22 cellular contexts compared by ENCODE assay signal in the genomic region with DNA sequence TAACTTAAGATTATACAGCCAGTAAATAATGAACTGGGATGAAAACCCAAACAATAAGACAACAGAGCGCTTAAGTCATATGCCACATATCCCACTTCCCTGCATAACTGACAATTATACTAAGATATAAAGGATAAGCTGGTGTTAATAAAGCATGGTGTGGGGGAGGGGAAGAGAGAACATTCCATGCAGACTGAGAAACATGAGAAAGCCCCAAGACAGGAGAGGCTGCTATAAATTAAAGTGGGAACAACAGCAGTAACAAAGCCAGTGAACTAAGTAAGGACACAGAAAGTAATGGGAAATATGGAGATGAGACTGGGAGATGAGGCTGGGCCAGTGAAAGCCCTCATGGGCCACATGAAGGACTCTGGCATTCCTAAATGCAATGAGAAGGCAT. TPM values are rescaled to one million over a fixed set of nuclear protein-coding genes. Genes with fewer than 3 reads are reported as not detected.
DNase-seq lines count a peak whose midpoint lies in the region; ATAC-seq and TF ChIP-seq lines count a peak whose summit lies in the region.
"Had no signal": no experiment of that assay in that cellular context is flagged by ENCODE, and none has a peak within 500 bp of the region (broad histone marks: within the 10 kb centered on the region; RNA-seq: fewer than 3 reads in every experiment).

No MANE protein-coding gene starts in this region.

- no TSS peak for BruUV-seq in MCF 10A (replicated peaks; lab: Mats Ljungman, UMichigan)

- intact Hi-C loops in MCF 10A (cut with micrococcal nuclease) = no loop called here
- intact Hi-C loops in breast epithelium (cut with DNase I; ENCODE audit: low total_unique reads) = no loop called here

- H3K36me3 Mint-ChIP-seq in MCF 10A (ENCODE audit: insufficient read depth, unreplicated experiment) = no peaks in the 10 kb centered on the region
- H3K36me3 Mint-ChIP-seq in WTC11 = peaks cover 8% of the 10 kb centered on the region
- peaks cover 11% of the 10 kb centered on the region for H3K36me3 Mint-ChIP-seq in nephron progenitor cell (ENCODE audit: low read depth)
- H3K36me3 Mint-ChIP-seq in activated T-cell treated with anti-CD3 and anti-CD28 coated beads, Interleukin-2, amount 50 U/mL, for 4 hours (ENCODE audit: insufficient read depth) = peaks cover 6% of the 10 kb centered on the region
- H3K36me3 Mint-ChIP-seq: activated naive CD4-positive, alpha-beta T cell treated with anti-CD3 and anti-CD28 coated beads, Interleukin-2, amount 10 ng/mL, durations not matched to agents 7 days and 5 days had no signal

- POLR2A ChIA-PET in MCF 10A (lab: Yijun Ruan, JAX) (interaction anchor here (1.4 to 16.5 kb wide), 2 partner anchors 14 to 43 kb away, joined by 4 to 556 read pairs; no protein-coding TSS in a partner anchor), WTC11 (lab: Charles Lee) (no interaction called here)

- no peak for TF ChIP-seq POLR2A in breast epithelium (IDR thresholded peaks at IDR 0.05)

- H3K4me3 Mint-ChIP-seq in MCF 10A (ENCODE audit: unreplicated experiment) (no peak overlapping the region), WTC11 (no peak overlapping the region), nephron progenitor cell (peak overlapping the region; percentile 19)
- no peak overlapping the region for H3K4me3 Mint-ChIP-seq in activated T-cell treated with anti-CD3 and anti-CD28 coated beads, Interleukin-2, amount 50 U/mL, for 4 hours
- H3K4me3 Mint-ChIP-seq: activated CD4-positive, alpha-beta T cell treated with anti-CD3 and anti-CD28 coated beads for 36 hours; activated naive CD4-positive, alpha-beta T cell treated with anti-CD3 and anti-CD28 coated beads, Interleukin-2, amount 10 ng/mL, durations not matched to agents 7 days and 5 days had no signal

- peaks cover 43% of the 10 kb centered on the region for H3K4me1 Mint-ChIP-seq in MCF 10A (ENCODE audit: insufficient read depth, unreplicated experiment)
- H3K4me1 Mint-ChIP-seq in WTC11 = peaks cover 13% of the 10 kb centered on the region
- peaks cover 53% of the 10 kb centered on the region for H3K4me1 Mint-ChIP-seq in nephron progenitor cell
- H3K4me1 Mint-ChIP-seq in activated T-cell treated with anti-CD3 and anti-CD28 coated beads, Interleukin-2, amount 50 U/mL, for 4 hours (ENCODE audit: low read depth) = peaks cover 38% of the 10 kb centered on the region
- H3K4me1 Mint-ChIP-seq: activated naive CD4-positive, alpha-beta T cell treated with anti-CD3 and anti-CD28 coated beads, Interleukin-2, amount 10 ng/mL, durations not matched to agents 7 days and 5 days had no signal

- peak; percentile 48; the same call in 1 of the 2 replicates for ATAC-seq in WTC11
- ATAC-seq in esophagus mucosa = no peak
- ATAC-seq in activated T-cell treated with anti-CD3 and anti-CD28 coated beads, Interleukin-2, amount 50 U/mL, for 4 hours = no peak
- ATAC-seq: activated CD4-positive, alpha-beta T cell treated with anti-CD3 and anti-CD28 coated beads for 36 hours; HepG2; lower lobe of right lung; upper lobe of right lung had no signal

- peaks cover 5% of the 10 kb centered on the region for H3K9me3 Mint-ChIP-seq in MCF 10A (ENCODE audit: unreplicated experiment)
- peaks cover 11% of the 10 kb centered on the region for H3K9me3 Mint-ChIP-seq in WTC11
- peaks cover 11% of the 10 kb centered on the region for H3K9me3 Mint-ChIP-seq in nephron progenitor cell
- H3K9me3 Mint-ChIP-seq in activated T-cell treated with anti-CD3 and anti-CD28 coated beads, Interleukin-2, amount 50 U/mL, for 4 hours = peaks cover 3% of the 10 kb centered on the region
- H3K9me3 Mint-ChIP-seq: activated naive CD4-positive, alpha-beta T cell treated with anti-CD3 and anti-CD28 coated beads, Interleukin-2, amount 10 ng/mL, durations not matched to agents 7 days and 5 days had no signal

- H3K4me1 ChIP-seq in breast epithelium (no peaks in the 10 kb centered on the region), SJCRH30 (no peaks in the 10 kb centered on the region)
- H3K4me1 ChIP-seq in effector memory CD4-positive, alpha-beta T cell (ENCODE audit: control insufficient read depth, insufficient read depth, low read length, poor library complexity, severe bottlenecking) = peaks cover under 1% of the 10 kb centered on the region

- H3K27me3 Mint-ChIP-seq in MCF 10A (ENCODE audit: insufficient read depth, unreplicated experiment) = no peaks in the 10 kb centered on the region
- H3K27me3 Mint-ChIP-seq in WTC11 (ENCODE audit: low read depth) = no peaks in the 10 kb centered on the region
- H3K27me3 Mint-ChIP-seq in nephron progenitor cell (ENCODE audit: low read depth, poor library complexity) = no peaks in the 10 kb centered on the region
- no peaks in the 10 kb centered on the region for H3K27me3 Mint-ChIP-seq in activated T-cell treated with anti-CD3 and anti-CD28 coated beads, Interleukin-2, amount 50 U/mL, for 4 hours (ENCODE audit: low read depth)
- H3K27me3 Mint-ChIP-seq: activated CD4-positive, alpha-beta T cell treated with anti-CD3 and anti-CD28 coated beads for 36 hours; activated naive CD4-positive, alpha-beta T cell treated with anti-CD3 and anti-CD28 coated beads, Interleukin-2, amount 10 ng/mL, durations not matched to agents 7 days and 5 days had no signal

- H3K27ac Mint-ChIP-seq in MCF 10A (ENCODE audit: low read depth, unreplicated experiment) (peak overlapping the region; percentile 64), WTC11 (no peak overlapping the region; the same call in 1 of the 2 replicates), nephron progenitor cell (no peak overlapping the region)
- H3K27ac Mint-ChIP-seq: activated CD4-positive, alpha-beta T cell treated with anti-CD3 and anti-CD28 coated beads for 36 hours; activated naive CD4-positive, alpha-beta T cell treated with anti-CD3 and anti-CD28 coated beads, Interleukin-2, amount 10 ng/mL, durations not matched to agents 7 days and 5 days had no signal

- DNase-seq in MCF 10A (ENCODE audit: unreplicated experiment) (no peak), breast epithelium (ENCODE audit: low spot score in 2 of 2) (no peak), WTC11 (ENCODE audit: low spot score) (no peak), nephron progenitor cell (peak; percentile 24), SJCRH30 (no peak)
- DNase-seq in effector memory CD4-positive, alpha-beta T cell = no peak
- DNase-seq in activated T-cell treated with anti-CD3 and anti-CD28 coated beads, Interleukin-2, amount 50 U/mL, for 4 hours = no peak
- DNase-seq: activated CD4-positive, alpha-beta T cell treated with anti-CD3 and anti-CD28 coated beads for 36 hours; activated naive CD4-positive, alpha-beta T cell treated with anti-CD3 and anti-CD28 coated beads, Interleukin-2, amount 10 ng/mL, durations not matched to agents 7 days and 5 days; activated T-cell treated with anti-CD3 and anti-CD28 coated beads, Interleukin-2, amount 50 U/mL, for 48 hours; anterior cingulate cortex; central memory CD4-positive, alpha-beta T cell; dermis blood vessel endothelial cell; GM23248; hippocampal formation; islet precursor cell; lower lobe of right lung; Right ventricle myocardium superior; upper lobe of right lung had no signal

- H3K27ac ChIP-seq in breast epithelium = no peak overlapping the region
- H3K27ac ChIP-seq in effector memory CD4-positive, alpha-beta T cell (ENCODE audit: insufficient read depth, low read length, poor library complexity, severe bottlenecking) = no peak overlapping the region
- H3K27ac ChIP-seq in SJCRH30 = no peak overlapping the region
- H3K27ac ChIP-seq: GM23248, HL-60, lower lobe of right lung, upper lobe of right lung had no signal

- no peak overlapping the region for H3K4me3 ChIP-seq in breast epithelium
- no peak overlapping the region for H3K4me3 ChIP-seq in effector memory CD4-positive, alpha-beta T cell (ENCODE audit: insufficient read depth, low read depth, low read length, poor library complexity, severe bottlenecking)
- no peak overlapping the region for H3K4me3 ChIP-seq in SJCRH30
- H3K4me3 ChIP-seq: GM23248, lower lobe of right lung, upper lobe of right lung had no signal

- H3K9me3 ChIP-seq in breast epithelium = no peaks in the 10 kb centered on the region
- no peaks in the 10 kb centered on the region for H3K9me3 ChIP-seq in effector memory CD4-positive, alpha-beta T cell (ENCODE audit: control insufficient read depth, low read length)
- peaks cover 9% of the 10 kb centered on the region; the same call in 1 of the 2 replicates for H3K9me3 ChIP-seq in SJCRH30 (replicated peaks)
- H3K9me3 ChIP-seq: lower lobe of right lung, upper lobe of right lung had no signal

- H3K36me3 ChIP-seq in breast epithelium (no peaks in the 10 kb centered on the region), SJCRH30 (0 out of 2 replicates have a peak, but pooled peaks cover 2% of the 10 kb centered on the region)
- H3K36me3 ChIP-seq in effector memory CD4-positive, alpha-beta T cell (ENCODE audit: control insufficient read depth, insufficient read depth, low read length) = no peaks in the 10 kb centered on the region
- H3K36me3 ChIP-seq: lower lobe of right lung, upper lobe of right lung had no signal

- no peak for TF ChIP-seq CTCF in MCF 10A (IDR thresholded peaks at IDR 0.05; ENCODE audit: unreplicated experiment)
- TF ChIP-seq CTCF in breast epithelium (IDR thresholded peaks at IDR 0.05) = no peak
- no peak for TF ChIP-seq CTCF in WTC11 (IDR thresholded peaks at IDR 0.05)
- TF ChIP-seq CTCF in nephron progenitor cell (IDR thresholded peaks at IDR 0.05) = no peak

- H3K27me3 ChIP-seq in breast epithelium (no peaks in the 10 kb centered on the region), SJCRH30 (no peaks in the 10 kb centered on the region)
- H3K27me3 ChIP-seq in effector memory CD4-positive, alpha-beta T cell (replicated peaks; ENCODE audit: control insufficient read depth, insufficient read depth, low read length, poor library complexity, severe bottlenecking) = no peaks in the 10 kb centered on the region
- H3K27me3 ChIP-seq: upper lobe of right lung had no signal

- CTCF ChIA-PET in MCF 10A (lab: Yijun Ruan, JAX) (no interaction called here), WTC11 (lab: Charles Lee) (no interaction called here)

TF ChIP-seq in WTC11, 78 proteins besides CTCF, POLR2A, EP300 and RAD21 (continues in another document):
- TF ChIP-seq, protein P1, sequence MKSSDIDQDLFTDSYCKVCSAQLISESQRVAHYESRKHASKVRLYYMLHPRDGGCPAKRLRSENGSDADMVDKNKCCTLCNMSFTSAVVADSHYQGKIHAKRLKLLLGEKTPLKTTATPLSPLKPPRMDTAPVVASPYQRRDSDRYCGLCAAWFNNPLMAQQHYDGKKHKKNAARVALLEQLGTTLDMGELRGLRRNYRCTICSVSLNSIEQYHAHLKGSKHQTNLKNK (CRISPR knock-in tag; IDR thresholded peaks at IDR 0.05) = no peak

RNA-seq across cellular contexts. Expression of a gene that starts 41.4 kb away (rescaled TPM):
- total RNA-seq in MCF 10A (2022) (16.7 and 23.0 TPM in 2 replicates), breast epithelium (100 to 1,000 TPM in 2 of 3 donors, 10 to 100 TPM in 1; 70.8 to 141 (median 108) TPM), WTC11 (2021) (22.2 to 30.2 TPM (median 22.5 TPM) in 3 replicates), esophagus mucosa (8.2 TPM)
- 19.7 and 23.7 TPM in 2 replicates for total RNA-seq in SJCRH30 (2014; rRNA removed; shearing (Covaris generic))
- total RNA-seq in activated T-cell treated with anti-CD3 and anti-CD28 coated beads, Interleukin-2, amount 50 U/mL, for 4 hours = 1 to 10 TPM; 3.9 to 7.0 (median 5.2) TPM

RNA-seq across cellular contexts. Expression of a gene that starts 42.0 kb away (rescaled TPM):
- total RNA-seq in MCF 10A (2022) (16.7 and 18.9 TPM in 2 replicates), breast epithelium (10 to 100 TPM; 14.1 to 23.7 (median 19.8) TPM), WTC11 (2021) (12.2 to 13.3 TPM (median 13.1 TPM) in 3 replicates), esophagus mucosa (7.6 TPM)
- 28.1 and 29.4 TPM in 2 replicates for total RNA-seq in SJCRH30 (2014; rRNA removed; shearing (Covaris generic))
- total RNA-seq in activated T-cell treated with anti-CD3 and anti-CD28 coated beads, Interleukin-2, amount 50 U/mL, for 4 hours = 1 to 10 TPM; 7.5 to 8.2 (median 7.6) TPM
